ENCODE assay signal across 25 cellular contexts in the genomic region with DNA sequence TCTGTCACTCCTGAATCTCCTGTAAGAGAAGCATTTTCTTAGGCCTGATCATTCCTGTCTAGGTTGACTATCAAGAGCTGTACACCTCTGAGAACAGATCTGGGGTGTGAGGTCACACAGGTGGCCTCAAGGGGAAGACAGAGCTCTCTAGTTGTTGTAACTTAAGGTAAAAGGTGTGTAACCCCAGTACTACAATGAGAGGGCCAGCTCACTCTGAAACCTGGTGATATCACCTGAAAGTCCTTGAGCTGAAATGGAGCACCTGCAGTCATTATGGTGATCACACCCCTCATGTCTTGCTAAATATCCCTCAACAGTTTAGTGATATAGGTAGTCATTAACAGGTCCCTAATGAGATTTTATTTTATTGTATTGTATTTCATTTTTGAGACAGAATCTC. TPM values are rescaled to one million over a fixed set of nuclear protein-coding genes. Genes with fewer than 3 reads are reported as not detected.
DNase-seq lines count a peak whose midpoint lies in the region; ATAC-seq, FAIRE-seq and TF ChIP-seq lines count a peak whose summit lies in the region.
"Had no signal": no experiment of that assay in that cellular context is flagged by ENCODE, and none has a peak within 500 bp of the region (broad histone marks: within the 10 kb centered on the region; RNA-seq: fewer than 3 reads in every experiment).

No MANE protein-coding gene starts in this region.

- TF ChIP-seq POLR2A in GM12891 (IDR thresholded peaks at IDR 0.05; ENCODE audit: low read depth, low read length) = no peak

- CTCF ChIA-PET in activated naive CD4-positive, alpha-beta T cell treated with anti-CD3 and anti-CD28 coated beads for 36 hours (lab: Charles Lee) = interaction anchor here (0.5 to 1.9 kb wide), 5 partner anchors 24 to 51 kb away, joined by 3 to 7 read pairs (median 4); no protein-coding TSS in a partner anchor
- CTCF ChIA-PET in activated CD4-positive, alpha-beta memory T cell treated with anti-CD3 and anti-CD28 coated beads for 36 hours (lab: Charles Lee) = interaction anchor here (0.5 to 1.1 kb wide), 2 partner anchors 34 to 106 kb away, joined by 3 read pairs; no protein-coding TSS in a partner anchor

- peak; percentile 73 for DNase-seq in activated naive CD4-positive, alpha-beta T cell treated with anti-CD3 and anti-CD28 coated beads for 36 hours
- no peak for DNase-seq in activated naive CD4-positive, alpha-beta T cell treated with anti-CD3 and anti-CD28 coated beads, Interleukin-2, amount 50 U/mL, for 16 hours
- DNase-seq in GM12891 (ENCODE audit: insufficient read length, low spot score) = no peak
- DNase-seq in activated CD4-positive, alpha-beta memory T cell treated with anti-CD3 and anti-CD28 coated beads for 36 hours = peak; percentile 55
- no peak for DNase-seq in RPMI8226
- no peak for DNase-seq in nephron progenitor cell
- DNase-seq: activated CD8-positive, alpha-beta memory T cell treated with anti-CD3 and anti-CD28 coated beads for 24 hours; activated T-cell treated with anti-CD3 and anti-CD28 coated beads, Interleukin-2, amount 50 U/mL, for 4 hours; dermis blood vessel endothelial cell; DMS 273 treated with DMSO at 0.1 percent for 48 hours; GM23248; islet precursor cell; NCI-H1092 treated with DMSO at 0.1 percent for 48 hours; NCI-H2081; NCI-H446 treated with DMSO at 0.1 percent for 48 hours; ovary; SHP77; stimulated activated naive CD4-positive, alpha-beta T cell; T-helper 1 cell had no signal

- intact Hi-C loops in activated naive CD4-positive, alpha-beta T cell treated with anti-CD3 and anti-CD28 coated beads for 36 hours (cut with micrococcal nuclease) = loop anchor here (5.0 kb wide), 2 partner anchors 211 to 974 kb away; a partner anchor contains a TSS
- intact Hi-C loops in activated CD4-positive, alpha-beta memory T cell treated with anti-CD3 and anti-CD28 coated beads for 36 hours (cut with micrococcal nuclease) = no loop called here

- H3K27ac Mint-ChIP-seq in activated naive CD4-positive, alpha-beta T cell treated with anti-CD3 and anti-CD28 coated beads for 36 hours = peak overlapping the region; percentile 95
- peak overlapping the region; percentile 95 for H3K27ac Mint-ChIP-seq in activated CD4-positive, alpha-beta memory T cell treated with anti-CD3 and anti-CD28 coated beads for 36 hours
- peak overlapping the region; percentile 46 for H3K27ac Mint-ChIP-seq in stimulated activated memory B cell treated with anti-CD40 and anti-IgM and Interleukin-4, amounts not matched to agents 10 μg/mL and 1 μg/mL and 100 μg/mL, for 72 hours
- H3K27ac Mint-ChIP-seq in nephron progenitor cell = no peak overlapping the region
- H3K27ac Mint-ChIP-seq: nephron had no signal

- no peak overlapping the region for H3K4me3 Mint-ChIP-seq in activated naive CD4-positive, alpha-beta T cell treated with anti-CD3 and anti-CD28 coated beads for 36 hours
- no peak overlapping the region for H3K4me3 Mint-ChIP-seq in activated CD4-positive, alpha-beta memory T cell treated with anti-CD3 and anti-CD28 coated beads for 36 hours
- H3K4me3 Mint-ChIP-seq in stimulated activated memory B cell treated with anti-CD40 and anti-IgM and Interleukin-4, amounts not matched to agents 10 μg/mL and 1 μg/mL and 100 μg/mL, for 72 hours = no peak overlapping the region
- H3K4me3 Mint-ChIP-seq in nephron progenitor cell = no peak overlapping the region
- H3K4me3 Mint-ChIP-seq: activated T-cell treated with anti-CD3 and anti-CD28 coated beads, Interleukin-2, amount 50 U/mL, for 4 hours; central memory CD8-positive, alpha-beta T cell; nephron had no signal

- no peaks in the 10 kb centered on the region for H3K36me3 Mint-ChIP-seq in activated naive CD4-positive, alpha-beta T cell treated with anti-CD3 and anti-CD28 coated beads for 36 hours (ENCODE audit: low read depth)
- no peaks in the 10 kb centered on the region for H3K36me3 Mint-ChIP-seq in activated CD4-positive, alpha-beta memory T cell treated with anti-CD3 and anti-CD28 coated beads for 36 hours
- H3K36me3 Mint-ChIP-seq in stimulated activated memory B cell treated with anti-CD40 and anti-IgM and Interleukin-4, amounts not matched to agents 10 μg/mL and 1 μg/mL and 100 μg/mL, for 72 hours = no peaks in the 10 kb centered on the region
- H3K36me3 Mint-ChIP-seq in nephron progenitor cell (ENCODE audit: low read depth) = peaks cover 6% of the 10 kb centered on the region

- peak; percentile 39 for ATAC-seq in stimulated activated memory B cell treated with anti-CD40 and anti-IgM and Interleukin-4, amounts not matched to agents 10 μg/mL and 1 μg/mL and 100 μg/mL, for 72 hours

- POLR2A ChIA-PET in activated CD4-positive, alpha-beta memory T cell treated with anti-CD3 and anti-CD28 coated beads for 36 hours (lab: Charles Lee) = interaction anchor here (1.0 to 2.7 kb wide), 3 partner anchors 23 to 39 kb away, joined by 3 to 32 read pairs (median 3); no protein-coding TSS in a partner anchor

- FAIRE-seq in GM12891 (lab: Jason Lieb, UNC) = peak; percentile 64

- H3K4me1 Mint-ChIP-seq in activated naive CD4-positive, alpha-beta T cell treated with anti-CD3 and anti-CD28 coated beads for 36 hours (ENCODE audit: low read depth) = peaks cover 72% of the 10 kb centered on the region
- H3K4me1 Mint-ChIP-seq in activated CD4-positive, alpha-beta memory T cell treated with anti-CD3 and anti-CD28 coated beads for 36 hours (ENCODE audit: low read depth) = peaks cover 61% of the 10 kb centered on the region
- peaks cover 38% of the 10 kb centered on the region for H3K4me1 Mint-ChIP-seq in stimulated activated memory B cell treated with anti-CD40 and anti-IgM and Interleukin-4, amounts not matched to agents 10 μg/mL and 1 μg/mL and 100 μg/mL, for 72 hours
- peaks cover 5% of the 10 kb centered on the region for H3K4me1 Mint-ChIP-seq in nephron progenitor cell

- H3K9me3 Mint-ChIP-seq in activated naive CD4-positive, alpha-beta T cell treated with anti-CD3 and anti-CD28 coated beads for 36 hours = peaks cover 1% of the 10 kb centered on the region
- peaks cover 3% of the 10 kb centered on the region for H3K9me3 Mint-ChIP-seq in activated CD4-positive, alpha-beta memory T cell treated with anti-CD3 and anti-CD28 coated beads for 36 hours
- no peaks in the 10 kb centered on the region for H3K9me3 Mint-ChIP-seq in stimulated activated memory B cell treated with anti-CD40 and anti-IgM and Interleukin-4, amounts not matched to agents 10 μg/mL and 1 μg/mL and 100 μg/mL, for 72 hours
- H3K9me3 Mint-ChIP-seq in nephron progenitor cell = peaks cover 33% of the 10 kb centered on the region
- H3K9me3 Mint-ChIP-seq: activated T-cell treated with anti-CD3 and anti-CD28 coated beads, Interleukin-2, amount 50 U/mL, for 4 hours; central memory CD8-positive, alpha-beta T cell had no signal

- H3K27me3 Mint-ChIP-seq in activated naive CD4-positive, alpha-beta T cell treated with anti-CD3 and anti-CD28 coated beads for 36 hours (ENCODE audit: low read depth) = no peaks in the 10 kb centered on the region
- H3K27me3 Mint-ChIP-seq in activated CD4-positive, alpha-beta memory T cell treated with anti-CD3 and anti-CD28 coated beads for 36 hours = no peaks in the 10 kb centered on the region
- no peaks in the 10 kb centered on the region for H3K27me3 Mint-ChIP-seq in stimulated activated memory B cell treated with anti-CD40 and anti-IgM and Interleukin-4, amounts not matched to agents 10 μg/mL and 1 μg/mL and 100 μg/mL, for 72 hours
- H3K27me3 Mint-ChIP-seq in nephron progenitor cell (ENCODE audit: low read depth, poor library complexity) = no peaks in the 10 kb centered on the region
- H3K27me3 Mint-ChIP-seq: central memory CD8-positive, alpha-beta T cell had no signal

- no peak for TF ChIP-seq CTCF in nephron progenitor cell (IDR thresholded peaks at IDR 0.05)

TF ChIP-seq in GM12891, 5 proteins besides CTCF, POLR2A, EP300 and RAD21:
- TF ChIP-seq POLR2AphosphoS5 (IDR thresholded peaks at IDR 0.05; ENCODE audit: low read depth, low read length) (no peak), PAX5 (IDR thresholded peaks at IDR 0.05; ENCODE audit: insufficient read depth, low read length, severe bottlenecking) (no peak), SPI1 (IDR thresholded peaks at IDR 0.05; ENCODE audit: low read depth, low read length) (no peak), POU2F2 (IDR thresholded peaks at IDR 0.05; ENCODE audit: low read depth, low read length) (no peak), TAF1 (IDR thresholded peaks at IDR 0.05; ENCODE audit: low read depth, low read length) (no peak)
TF ChIP-seq in GM12891: peak in this region for 0.

RNA-seq across cellular contexts. Expression of a gene that starts 8.8 kb away (rescaled TPM):
- total RNA-seq in activated naive CD4-positive, alpha-beta T cell treated with anti-CD3 and anti-CD28 coated beads for 36 hours = not detected
- not detected for polyA plus RNA-seq in GM12891 (2012; ENCODE audit: low read depth, missing spikeins)
- under 1 TPM in 1 of 2 experiments, not detected in 1; 0.05 TPM for total RNA-seq in activated CD4-positive, alpha-beta memory T cell treated with anti-CD3 and anti-CD28 coated beads for 36 hours
- total RNA-seq: activated T-cell treated with anti-CD3 and anti-CD28 coated beads, Interleukin-2, amount 50 U/mL, for 4 hours; dermis blood vessel endothelial cell; GM23248; lower leg skin; smooth muscle cell; vagina had no signal
- polyA plus RNA-seq: GM23248, smooth muscle cell had no signal

Comparison
In these comparisons a context has a peak if more than half of its experiments do, and no peak if none do; other contexts are left out.
1. DNase-seq: peak in activated naive CD4-positive, alpha-beta T cell treated with anti-CD3 and anti-CD28 coated beads for 36 hours (single experiment) and activated CD4-positive, alpha-beta memory T cell treated with anti-CD3 and anti-CD28 coated beads for 36 hours (single experiment); none in activated naive CD4-positive, alpha-beta T cell treated with anti-CD3 and anti-CD28 coated beads, Interleukin-2, amount 50 U/mL, for 16 hours (single experiment), GM12891 (single experiment), RPMI8226 (single experiment) and nephron progenitor cell (single experiment).